1 cellular context compared by ENCODE assay signal in the genomic region with DNA sequence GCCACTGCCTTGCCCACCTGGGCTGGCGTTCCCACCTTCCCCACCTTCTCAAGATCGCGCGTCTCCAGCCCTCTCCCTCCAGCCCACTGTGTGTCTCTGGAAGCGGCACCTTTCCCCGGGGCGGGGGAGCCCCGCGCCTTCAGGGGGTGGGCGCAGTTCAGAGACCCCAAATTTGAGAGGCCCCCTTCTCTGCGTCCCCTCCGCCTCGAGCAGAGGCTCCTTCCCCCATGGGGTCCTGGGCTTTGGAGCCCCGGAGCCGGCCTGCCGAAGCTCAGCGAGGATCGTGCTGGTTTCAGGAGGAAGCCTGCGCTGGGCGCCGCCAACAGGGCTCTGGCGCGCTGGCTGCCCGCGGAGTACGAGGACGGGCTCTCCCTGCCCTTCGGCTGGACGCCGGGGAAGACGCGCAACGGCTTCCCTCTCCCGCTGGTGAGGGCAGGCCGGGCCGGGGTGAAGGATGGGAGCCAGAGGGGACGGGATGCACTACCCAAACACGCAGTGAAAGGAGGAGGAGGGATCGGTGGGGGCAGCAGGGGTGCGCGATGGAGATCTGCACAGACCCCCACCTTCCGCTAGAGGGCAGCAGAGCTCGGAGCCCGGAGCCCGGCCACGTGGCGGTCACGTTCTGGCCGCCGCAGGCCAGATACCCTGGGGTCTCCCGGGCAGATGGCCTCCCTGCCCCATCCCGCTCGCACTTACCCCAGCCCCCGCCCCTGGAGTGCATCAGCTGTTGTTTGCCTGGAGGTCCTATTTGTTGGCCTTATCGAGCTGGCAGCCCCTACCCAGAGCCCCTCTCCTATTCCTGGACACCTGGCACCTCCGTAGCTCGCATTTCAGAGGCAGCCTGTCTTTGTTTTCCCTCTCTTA.
A peak's percentile ranks its signal among the peaks of the same experiment; 100 is the strongest.
TF ChIP-seq lines count a peak whose summit lies in the region.

No MANE protein-coding gene starts in this region.

TF ChIP-seq in HepG2, 621 proteins besides CTCF, POLR2A, EP300 and RAD21 (continued from another document and continues in another):
- TF ChIP-seq, protein P1, sequence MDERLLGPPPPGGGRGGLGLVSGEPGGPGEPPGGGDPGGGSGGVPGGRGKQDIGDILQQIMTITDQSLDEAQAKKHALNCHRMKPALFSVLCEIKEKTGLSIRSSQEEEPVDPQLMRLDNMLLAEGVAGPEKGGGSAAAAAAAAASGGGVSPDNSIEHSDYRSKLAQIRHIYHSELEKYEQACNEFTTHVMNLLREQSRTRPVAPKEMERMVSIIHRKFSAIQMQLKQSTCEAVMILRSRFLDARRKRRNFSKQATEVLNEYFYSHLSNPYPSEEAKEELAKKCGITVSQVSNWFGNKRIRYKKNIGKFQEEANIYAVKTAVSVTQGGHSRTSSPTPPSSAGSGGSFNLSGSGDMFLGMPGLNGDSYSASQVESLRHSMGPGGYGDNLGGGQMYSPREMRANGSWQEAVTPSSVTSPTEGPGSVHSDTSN (CRISPR knock-in tag; IDR thresholded peaks at IDR 0.05) = no peak
- TF ChIP-seq, protein P2, sequence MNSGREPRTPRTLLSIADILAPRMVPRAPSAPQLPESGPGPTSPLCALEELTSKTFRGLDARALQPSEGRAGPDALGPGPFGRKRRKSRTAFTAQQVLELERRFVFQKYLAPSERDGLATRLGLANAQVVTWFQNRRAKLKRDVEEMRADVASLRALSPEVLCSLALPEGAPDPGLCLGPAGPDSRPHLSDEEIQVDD (CRISPR knock-in tag; IDR thresholded peaks at IDR 0.05; ENCODE audit: borderline replicate concordance) = peak; percentile 90; the same call in 1 of the 2 replicates
- TF ChIP-seq, protein P3, sequence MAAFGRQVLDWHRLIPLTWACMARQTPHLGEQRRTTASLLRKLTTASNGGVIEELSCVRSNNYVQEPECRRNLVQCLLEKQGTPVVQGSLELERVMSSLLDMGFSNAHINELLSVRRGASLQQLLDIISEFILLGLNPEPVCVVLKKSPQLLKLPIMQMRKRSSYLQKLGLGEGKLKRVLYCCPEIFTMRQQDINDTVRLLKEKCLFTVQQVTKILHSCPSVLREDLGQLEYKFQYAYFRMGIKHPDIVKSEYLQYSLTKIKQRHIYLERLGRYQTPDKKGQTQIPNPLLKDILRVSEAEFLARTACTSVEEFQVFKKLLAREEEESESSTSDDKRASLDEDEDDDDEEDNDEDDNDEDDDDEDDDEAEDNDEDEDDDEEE (CRISPR knock-in tag; IDR thresholded peaks at IDR 0.05) = no peak
- TF ChIP-seq NBN (conservative IDR thresholded peaks at IDR 0.05) (no peak), MEIS1 (CRISPR knock-in tag; IDR thresholded peaks at IDR 0.05; ENCODE audit: borderline replicate concordance) (no peak), ERF (CRISPR knock-in tag; IDR thresholded peaks at IDR 0.05) (peak; percentile 83), POLR2AphosphoS5 (IDR thresholded peaks at IDR 0.05; ENCODE audit: low read depth, low read length) (no peak), ONECUT2 (CRISPR knock-in tag; IDR thresholded peaks at IDR 0.05) (peak; percentile 41; the same call in 1 of the 2 replicates), NAIF1 (CRISPR knock-in tag; IDR thresholded peaks at IDR 0.05; ENCODE audit: borderline replicate concordance) (peak; percentile 45; the same call in 1 of the 2 replicates), ZSCAN9 (CRISPR knock-in tag; IDR thresholded peaks at IDR 0.05; ENCODE audit: borderline replicate concordance) (peak; percentile 80; the same call in 1 of the 2 replicates), MXI1 (IDR thresholded peaks at IDR 0.05; ENCODE audit: borderline replicate concordance, low read depth, low read length) (no peak), ZNF577 (CRISPR knock-in tag; IDR thresholded peaks at IDR 0.05; ENCODE audit: borderline replicate concordance, low read depth) (no peak), ZNF496 (CRISPR knock-in tag; IDR thresholded peaks at IDR 0.05; ENCODE audit: insufficient replicate concordance) (no peak), ZNF333 (CRISPR knock-in tag; IDR thresholded peaks at IDR 0.05; ENCODE audit: borderline replicate concordance) (peak; percentile 69; the same call in 1 of the 2 replicates), ZBTB21 (CRISPR knock-in tag; IDR thresholded peaks at IDR 0.05) (no peak), RBM22 (optimal IDR thresholded peaks at IDR 0.05; ENCODE audit: low read length) (no peak), SAP130 (CRISPR knock-in tag; IDR thresholded peaks at IDR 0.05; ENCODE audit: low read depth) (0 out of 2 replicates have a peak, but pooled peaks have one; percentile 11), ZNF598 (CRISPR knock-in tag; IDR thresholded peaks at IDR 0.05; ENCODE audit: borderline replicate concordance) (0 out of 2 replicates have a peak, but pooled peaks have one; percentile 32), CAMTA2 (CRISPR knock-in tag; IDR thresholded peaks at IDR 0.05; ENCODE audit: borderline replicate concordance) (peak; percentile 69; the same call in 1 of the 2 replicates), TOE1 (CRISPR knock-in tag; IDR thresholded peaks at IDR 0.05) (no peak), ZNF788 (CRISPR knock-in tag; IDR thresholded peaks at IDR 0.05; ENCODE audit: borderline replicate concordance) (peak; percentile 84), MBNL3 (CRISPR knock-in tag; conservative IDR thresholded peaks at IDR 0.05) (no peak), ZNF850 (CRISPR knock-in tag; conservative IDR thresholded peaks at IDR 0.05) (no peak), RBAK (CRISPR knock-in tag; IDR thresholded peaks at IDR 0.05) (0 out of 2 replicates have a peak, but pooled peaks have one; percentile 55), ZNF326 (CRISPR knock-in tag; IDR thresholded peaks at IDR 0.05; ENCODE audit: borderline replicate concordance) (no peak), ZNF616 (CRISPR knock-in tag; IDR thresholded peaks at IDR 0.05; ENCODE audit: low read depth) (peak; percentile 74; the same call in 1 of the 2 replicates), CHCHD3 (CRISPR knock-in tag; IDR thresholded peaks at IDR 0.05) (0 out of 2 replicates have a peak, but pooled peaks have one; percentile 56), ZNF703 (CRISPR knock-in tag; IDR thresholded peaks at IDR 0.05; ENCODE audit: borderline replicate concordance) (no peak), CEBPG (CRISPR knock-in tag; IDR thresholded peaks at IDR 0.05) (no peak), ZNF180 (CRISPR knock-in tag; IDR thresholded peaks at IDR 0.05; ENCODE audit: borderline replicate concordance, low read depth) (no peak; the same call in 1 of the 2 replicates), ZNF724P (CRISPR knock-in tag; IDR thresholded peaks at IDR 0.05; ENCODE audit: borderline replicate concordance) (no peak), U2AF1 (optimal IDR thresholded peaks at IDR 0.05; ENCODE audit: low read depth, low read length) (peak; percentile 33), NFE2L1 (CRISPR knock-in tag; IDR thresholded peaks at IDR 0.05; ENCODE audit: borderline replicate concordance) (no peak), ZNF468 (CRISPR knock-in tag; IDR thresholded peaks at IDR 0.05) (peak; percentile 89; the same call in 1 of the 2 replicates), SIN3B (IDR thresholded peaks at IDR 0.05; ENCODE audit: low read length) (no peak)
- TF ChIP-seq, protein P4, sequence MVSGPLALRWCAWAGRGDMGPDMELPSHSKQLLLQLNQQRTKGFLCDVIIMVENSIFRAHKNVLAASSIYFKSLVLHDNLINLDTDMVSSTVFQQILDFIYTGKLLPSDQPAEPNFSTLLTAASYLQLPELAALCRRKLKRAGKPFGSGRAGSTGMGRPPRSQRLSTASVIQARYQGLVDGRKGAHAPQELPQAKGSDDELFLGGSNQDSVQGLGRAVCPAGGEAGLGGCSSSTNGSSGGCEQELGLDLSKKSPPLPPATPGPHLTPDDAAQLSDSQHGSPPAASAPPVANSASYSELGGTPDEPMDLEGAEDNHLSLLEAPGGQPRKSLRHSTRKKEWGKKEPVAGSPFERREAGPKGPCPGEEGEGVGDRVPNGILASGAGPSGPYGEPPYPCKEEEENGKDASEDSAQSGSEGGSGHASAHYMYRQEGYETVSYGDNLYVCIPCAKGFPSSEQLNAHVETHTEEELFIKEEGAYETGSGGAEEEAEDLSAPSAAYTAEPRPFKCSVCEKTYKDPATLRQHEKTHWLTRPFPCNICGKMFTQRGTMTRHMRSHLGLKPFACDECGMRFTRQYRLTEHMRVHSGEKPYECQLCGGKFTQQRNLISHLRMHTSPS (CRISPR knock-in tag; IDR thresholded peaks at IDR 0.05; ENCODE audit: low read depth) = no peak
- TF ChIP-seq, protein P5, sequence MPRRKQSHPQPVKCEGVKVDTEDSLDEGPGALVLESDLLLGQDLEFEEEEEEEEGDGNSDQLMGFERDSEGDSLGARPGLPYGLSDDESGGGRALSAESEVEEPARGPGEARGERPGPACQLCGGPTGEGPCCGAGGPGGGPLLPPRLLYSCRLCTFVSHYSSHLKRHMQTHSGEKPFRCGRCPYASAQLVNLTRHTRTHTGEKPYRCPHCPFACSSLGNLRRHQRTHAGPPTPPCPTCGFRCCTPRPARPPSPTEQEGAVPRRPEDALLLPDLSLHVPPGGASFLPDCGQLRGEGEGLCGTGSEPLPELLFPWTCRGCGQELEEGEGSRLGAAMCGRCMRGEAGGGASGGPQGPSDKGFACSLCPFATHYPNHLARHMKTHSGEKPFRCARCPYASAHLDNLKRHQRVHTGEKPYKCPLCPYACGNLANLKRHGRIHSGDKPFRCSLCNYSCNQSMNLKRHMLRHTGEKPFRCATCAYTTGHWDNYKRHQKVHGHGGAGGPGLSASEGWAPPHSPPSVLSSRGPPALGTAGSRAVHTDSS (CRISPR knock-in tag; conservative IDR thresholded peaks at IDR 0.05) = no peak
- TF ChIP-seq, protein P6, sequence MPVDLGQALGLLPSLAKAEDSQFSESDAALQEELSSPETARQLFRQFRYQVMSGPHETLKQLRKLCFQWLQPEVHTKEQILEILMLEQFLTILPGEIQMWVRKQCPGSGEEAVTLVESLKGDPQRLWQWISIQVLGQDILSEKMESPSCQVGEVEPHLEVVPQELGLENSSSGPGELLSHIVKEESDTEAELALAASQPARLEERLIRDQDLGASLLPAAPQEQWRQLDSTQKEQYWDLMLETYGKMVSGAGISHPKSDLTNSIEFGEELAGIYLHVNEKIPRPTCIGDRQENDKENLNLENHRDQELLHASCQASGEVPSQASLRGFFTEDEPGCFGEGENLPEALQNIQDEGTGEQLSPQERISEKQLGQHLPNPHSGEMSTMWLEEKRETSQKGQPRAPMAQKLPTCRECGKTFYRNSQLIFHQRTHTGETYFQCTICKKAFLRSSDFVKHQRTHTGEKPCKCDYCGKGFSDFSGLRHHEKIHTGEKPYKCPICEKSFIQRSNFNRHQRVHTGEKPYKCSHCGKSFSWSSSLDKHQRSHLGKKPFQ (CRISPR knock-in tag; IDR thresholded peaks at IDR 0.05; ENCODE audit: insufficient replicate concordance) = peak; percentile 70
- TF ChIP-seq, protein P7, sequence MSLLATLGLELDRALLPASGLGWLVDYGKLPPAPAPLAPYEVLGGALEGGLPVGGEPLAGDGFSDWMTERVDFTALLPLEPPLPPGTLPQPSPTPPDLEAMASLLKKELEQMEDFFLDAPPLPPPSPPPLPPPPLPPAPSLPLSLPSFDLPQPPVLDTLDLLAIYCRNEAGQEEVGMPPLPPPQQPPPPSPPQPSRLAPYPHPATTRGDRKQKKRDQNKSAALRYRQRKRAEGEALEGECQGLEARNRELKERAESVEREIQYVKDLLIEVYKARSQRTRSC (CRISPR knock-in tag; IDR thresholded peaks at IDR 0.05; ENCODE audit: low read depth) = no peak
- TF ChIP-seq, protein P8, sequence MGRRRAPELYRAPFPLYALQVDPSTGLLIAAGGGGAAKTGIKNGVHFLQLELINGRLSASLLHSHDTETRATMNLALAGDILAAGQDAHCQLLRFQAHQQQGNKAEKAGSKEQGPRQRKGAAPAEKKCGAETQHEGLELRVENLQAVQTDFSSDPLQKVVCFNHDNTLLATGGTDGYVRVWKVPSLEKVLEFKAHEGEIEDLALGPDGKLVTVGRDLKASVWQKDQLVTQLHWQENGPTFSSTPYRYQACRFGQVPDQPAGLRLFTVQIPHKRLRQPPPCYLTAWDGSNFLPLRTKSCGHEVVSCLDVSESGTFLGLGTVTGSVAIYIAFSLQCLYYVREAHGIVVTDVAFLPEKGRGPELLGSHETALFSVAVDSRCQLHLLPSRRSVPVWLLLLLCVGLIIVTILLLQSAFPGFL (CRISPR knock-in tag; IDR thresholded peaks at IDR 0.05) = no peak
- TF ChIP-seq, protein P9, sequence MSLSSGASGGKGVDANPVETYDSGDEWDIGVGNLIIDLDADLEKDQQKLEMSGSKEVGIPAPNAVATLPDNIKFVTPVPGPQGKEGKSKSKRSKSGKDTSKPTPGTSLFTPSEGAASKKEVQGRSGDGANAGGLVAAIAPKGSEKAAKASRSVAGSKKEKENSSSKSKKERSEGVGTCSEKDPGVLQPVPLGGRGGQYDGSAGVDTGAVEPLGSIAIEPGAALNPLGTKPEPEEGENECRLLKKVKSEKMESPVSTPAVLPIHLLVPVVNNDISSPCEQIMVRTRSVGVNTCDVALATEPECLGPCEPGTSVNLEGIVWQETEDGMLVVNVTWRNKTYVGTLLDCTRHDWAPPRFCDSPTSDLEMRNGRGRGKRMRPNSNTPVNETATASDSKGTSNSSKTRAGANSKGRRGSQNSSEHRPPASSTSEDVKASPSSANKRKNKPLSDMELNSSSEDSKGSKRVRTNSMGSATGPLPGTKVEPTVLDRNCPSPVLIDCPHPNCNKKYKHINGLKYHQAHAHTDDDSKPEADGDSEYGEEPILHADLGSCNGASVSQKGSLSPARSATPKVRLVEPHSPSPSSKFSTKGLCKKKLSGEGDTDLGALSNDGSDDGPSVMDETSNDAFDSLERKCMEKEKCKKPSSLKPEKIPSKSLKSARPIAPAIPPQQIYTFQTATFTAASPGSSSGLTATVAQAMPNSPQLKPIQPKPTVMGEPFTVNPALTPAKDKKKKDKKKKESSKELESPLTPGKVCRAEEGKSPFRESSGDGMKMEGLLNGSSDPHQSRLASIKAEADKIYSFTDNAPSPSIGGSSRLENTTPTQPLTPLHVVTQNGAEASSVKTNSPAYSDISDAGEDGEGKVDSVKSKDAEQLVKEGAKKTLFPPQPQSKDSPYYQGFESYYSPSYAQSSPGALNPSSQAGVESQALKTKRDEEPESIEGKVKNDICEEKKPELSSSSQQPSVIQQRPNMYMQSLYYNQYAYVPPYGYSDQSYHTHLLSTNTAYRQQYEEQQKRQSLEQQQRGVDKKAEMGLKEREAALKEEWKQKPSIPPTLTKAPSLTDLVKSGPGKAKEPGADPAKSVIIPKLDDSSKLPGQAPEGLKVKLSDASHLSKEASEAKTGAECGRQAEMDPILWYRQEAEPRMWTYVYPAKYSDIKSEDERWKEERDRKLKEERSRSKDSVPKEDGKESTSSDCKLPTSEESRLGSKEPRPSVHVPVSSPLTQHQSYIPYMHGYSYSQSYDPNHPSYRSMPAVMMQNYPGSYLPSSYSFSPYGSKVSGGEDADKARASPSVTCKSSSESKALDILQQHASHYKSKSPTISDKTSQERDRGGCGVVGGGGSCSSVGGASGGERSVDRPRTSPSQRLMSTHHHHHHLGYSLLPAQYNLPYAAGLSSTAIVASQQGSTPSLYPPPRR (CRISPR knock-in tag; IDR thresholded peaks at IDR 0.05; ENCODE audit: borderline replicate concordance) = no peak
- TF ChIP-seq, protein P10, sequence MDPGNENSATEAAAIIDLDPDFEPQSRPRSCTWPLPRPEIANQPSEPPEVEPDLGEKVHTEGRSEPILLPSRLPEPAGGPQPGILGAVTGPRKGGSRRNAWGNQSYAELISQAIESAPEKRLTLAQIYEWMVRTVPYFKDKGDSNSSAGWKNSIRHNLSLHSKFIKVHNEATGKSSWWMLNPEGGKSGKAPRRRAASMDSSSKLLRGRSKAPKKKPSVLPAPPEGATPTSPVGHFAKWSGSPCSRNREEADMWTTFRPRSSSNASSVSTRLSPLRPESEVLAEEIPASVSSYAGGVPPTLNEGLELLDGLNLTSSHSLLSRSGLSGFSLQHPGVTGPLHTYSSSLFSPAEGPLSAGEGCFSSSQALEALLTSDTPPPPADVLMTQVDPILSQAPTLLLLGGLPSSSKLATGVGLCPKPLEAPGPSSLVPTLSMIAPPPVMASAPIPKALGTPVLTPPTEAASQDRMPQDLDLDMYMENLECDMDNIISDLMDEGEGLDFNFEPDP (CRISPR knock-in tag; conservative IDR thresholded peaks at IDR 0.05) = no peak
